36 cellular contexts compared by ENCODE assay signal in genomic region chr4:181911420-181911819, GRCh38.
A peak's percentile ranks its signal among the peaks of the same experiment; 100 is the strongest.
DNase-seq lines count a peak whose midpoint lies in the region; ATAC-seq, FAIRE-seq and TF ChIP-seq lines count a peak whose summit lies in the region.
"Had no signal": no experiment of that assay in that cellular context is flagged by ENCODE, and none has a peak within 500 bp of the region (broad histone marks: within the 10 kb centered on the region; RNA-seq: fewer than 3 reads in every experiment).

No MANE protein-coding gene starts in this region.

- H3K9me3 ChIP-seq in fibroblast of lung (ENCODE audit: control insufficient read depth, insufficient read depth, low read depth, low read length), result no peaks in the 10 kb centered on the region
- H3K9me3 ChIP-seq in left ventricle myocardium inferior (replicated peaks), result peaks cover 26% of the 10 kb centered on the region

- TF ChIP-seq POLR2A in GM12892 (IDR thresholded peaks at IDR 0.05; ENCODE audit: low read depth, low read length), result no peak

- no peak for ATAC-seq in HG02981 (IDR thresholded peaks at IDR 0.05; ENCODE audit: unreplicated experiment)
- ATAC-seq: GM23338; heart left ventricle; natural killer cell treated with Interleukin-12 subunit alpha and Interleukin-12 subunit beta and Interleukin-15 and Interleukin-18, amount 100 ng/mL, for 72 hours; Panc1; right cardiac atrium; stimulated activated naive CD8-positive, alpha-beta T cell treated with anti-CD3 and anti-CD28 coated beads, Interleukin-15, Interleukin-2, amounts not matched to agents 100 U/mL and 50 U/mL, for 24 hours had no signal

- peak overlapping the region; percentile 51 for H3K27ac Mint-ChIP-seq in osteocyte (ENCODE audit: unreplicated experiment)
- H3K27ac Mint-ChIP-seq: activated B cell treated with CpG ODN at 0.5 μM for 24 hours; activated naive CD8-positive, alpha-beta T cell treated with anti-CD3 and anti-CD28 coated beads, Interleukin-2, amount 10 ng/mL, durations not matched to agents 7 days and 5 days; CD14-positive monocyte; endodermal cell; GM23338; natural killer cell treated with Interleukin-12 subunit alpha and Interleukin-12 subunit beta and Interleukin-15 and Interleukin-18, amount 100 ng/mL, for 72 hours had no signal

- no peaks in the 10 kb centered on the region for H3K36me3 ChIP-seq in fibroblast of lung (ENCODE audit: control insufficient read depth, insufficient read depth, low read length)
- no peaks in the 10 kb centered on the region for H3K36me3 ChIP-seq in left ventricle myocardium inferior
- H3K36me3 ChIP-seq: esophagus squamous epithelium, heart left ventricle, tibial artery had no signal

- no peak overlapping the region for H3K4me3 Mint-ChIP-seq in osteocyte (ENCODE audit: unreplicated experiment)
- H3K4me3 Mint-ChIP-seq: activated B cell treated with CpG ODN at 0.5 μM for 24 hours; activated naive CD8-positive, alpha-beta T cell treated with anti-CD3 and anti-CD28 coated beads, Interleukin-2, amount 10 ng/mL, durations not matched to agents 7 days and 5 days; CD14-positive monocyte; endodermal cell; GM23338; natural killer cell treated with Interleukin-12 subunit alpha and Interleukin-12 subunit beta and Interleukin-15 and Interleukin-18, amount 100 ng/mL, for 72 hours had no signal

- FAIRE-seq in GM12892 (lab: Jason Lieb, UNC), result no peak
- FAIRE-seq: bronchial epithelial cell, D721Med, GM18507 had no signal

- peaks cover 6% of the 10 kb centered on the region for H3K36me3 Mint-ChIP-seq in osteocyte (ENCODE audit: unreplicated experiment)
- H3K36me3 Mint-ChIP-seq: activated naive CD8-positive, alpha-beta T cell treated with anti-CD3 and anti-CD28 coated beads, Interleukin-2, amount 10 ng/mL, durations not matched to agents 7 days and 5 days; CD14-positive monocyte had no signal

- H3K9me3 Mint-ChIP-seq in osteocyte (ENCODE audit: unreplicated experiment), result peaks cover 22% of the 10 kb centered on the region

- no peaks in the 10 kb centered on the region for H4K20me1 ChIP-seq in fibroblast of lung (ENCODE audit: control insufficient read depth, extremely low read depth, insufficient read depth, low read length)

- no peak overlapping the region for H3K27ac ChIP-seq in fibroblast of lung (ENCODE audit: insufficient read depth, low read length)
- H3K27ac ChIP-seq in left ventricle myocardium inferior (replicated peaks), result no peak overlapping the region
- H3K27ac ChIP-seq: esophagus squamous epithelium, heart left ventricle, parathyroid adenoma, tibial artery had no signal

- no peak overlapping the region for H3K9ac ChIP-seq in fibroblast of lung (ENCODE audit: insufficient read depth, low read length)
- H3K9ac ChIP-seq: parathyroid adenoma had no signal

- TF ChIP-seq CTCF in fibroblast of lung (conservative IDR thresholded peaks at IDR 0.05 in 1 of 2, IDR thresholded peaks at IDR 0.05 in 1 of 2; ENCODE audit: low read depth in 1 of 2, low read length in 2 of 2) (peak in 1 of 2 donors; percentile 11), osteocyte (IDR thresholded peaks at IDR 0.05) (peak; percentile 26), left ventricle myocardium inferior (IDR thresholded peaks at IDR 0.05; ENCODE audit: borderline replicate concordance) (no peak)

- intact Hi-C loops in left ventricle myocardium inferior (cut with micrococcal nuclease), result no loop called here

- peak; percentile 12 for DNase-seq in EL
- peak; percentile 40 for DNase-seq in amniotic epithelial cell (ENCODE audit: low read depth)
- DNase-seq in fibroblast of lung (ENCODE audit: low read depth in 2 of 2), result peak; percentile 67 to 74
- DNase-seq in osteocyte (ENCODE audit: extremely low spot score, unreplicated experiment), result no peak
- no peak for DNase-seq in amygdala (lab: John Stamatoyannopoulos, UW)
- DNase-seq in left ventricle myocardium inferior, result no peak
- DNase-seq in GM12892 (ENCODE audit: insufficient read length), result no peak
- DNase-seq: ACHN; activated B cell treated with CpG ODN at 0.5 μM for 24 hours; activated CD8-positive, alpha-beta memory T cell treated with anti-CD3 and anti-CD28 coated beads, Interleukin-2, amount 50 U/mL, for 4 hours; activated naive CD8-positive, alpha-beta T cell treated with anti-CD3 and anti-CD28 coated beads, Interleukin-2, amount 10 ng/mL, durations not matched to agents 7 days and 5 days; cortex of kidney; endodermal cell; esophagus squamous epithelium; heart left ventricle; Kasumi-1; NCI-H1694 treated with DMSO at 0.1 percent for 48 hours; NCI-H2171; NCI-H524; NK-92 treated with Interleukin-12 subunit alpha and Interleukin-12 subunit beta, amount 100 ng/mL, for 24 hours; right cardiac atrium; SIG-M5; stimulated activated CD4-positive, alpha-beta T cell treated with anti-CD3 and anti-CD28 coated beads, Interleukin-15, amount 100 ng/mL, for 24 hours; stimulated activated naive CD8-positive, alpha-beta T cell treated with anti-CD3 and anti-CD28 coated beads, Interleukin-15, Interleukin-2, amounts not matched to agents 100 U/mL and 50 U/mL, for 24 hours; SW 1271; T1000; tibial artery had no signal

- H3K27me3 ChIP-seq in fibroblast of lung (ENCODE audit: control insufficient read depth, insufficient read depth, low read length), result no peaks in the 10 kb centered on the region
- H3K27me3 ChIP-seq in left ventricle myocardium inferior (ENCODE audit: low read depth), result no peaks in the 10 kb centered on the region
- H3K27me3 ChIP-seq: esophagus squamous epithelium, heart left ventricle, tibial artery had no signal

- no peak overlapping the region for H3K4me3 ChIP-seq in fibroblast of lung (replicated peaks in 1 of 4; ENCODE audit: control extremely low read depth in 1 of 4, insufficient read depth in 1 of 4, low read depth in 3 of 4, low read length in 4 of 4)
- no peak overlapping the region for H3K4me3 ChIP-seq in left ventricle myocardium inferior
- H3K4me3 ChIP-seq: esophagus squamous epithelium, GM23338, heart left ventricle, tibial artery had no signal

- H3K79me2 ChIP-seq in fibroblast of lung (ENCODE audit: control insufficient read depth, insufficient read depth, low read length), result no peaks in the 10 kb centered on the region
- H3K79me2 ChIP-seq: parathyroid adenoma had no signal

- H2AFZ ChIP-seq in fibroblast of lung (ENCODE audit: low read length), result no peak overlapping the region
- H2AFZ ChIP-seq: GM23338, parathyroid adenoma had no signal

- H3K27me3 Mint-ChIP-seq in osteocyte (ENCODE audit: unreplicated experiment), result no peaks in the 10 kb centered on the region
- H3K27me3 Mint-ChIP-seq: activated B cell treated with CpG ODN at 0.5 μM for 24 hours; activated naive CD8-positive, alpha-beta T cell treated with anti-CD3 and anti-CD28 coated beads, Interleukin-2, amount 10 ng/mL, durations not matched to agents 7 days and 5 days; natural killer cell treated with Interleukin-12 subunit alpha and Interleukin-12 subunit beta and Interleukin-15 and Interleukin-18, amount 100 ng/mL, for 72 hours had no signal

- peaks cover 27% of the 10 kb centered on the region for H3K4me1 Mint-ChIP-seq in osteocyte (ENCODE audit: unreplicated experiment)
- H3K4me1 Mint-ChIP-seq: activated B cell treated with CpG ODN at 0.5 μM for 24 hours; activated naive CD8-positive, alpha-beta T cell treated with anti-CD3 and anti-CD28 coated beads, Interleukin-2, amount 10 ng/mL, durations not matched to agents 7 days and 5 days; CD14-positive monocyte had no signal

- H3K4me2 ChIP-seq in fibroblast of lung (ENCODE audit: extremely low read depth, insufficient read depth, low read length), result no peak overlapping the region
- H3K4me2 ChIP-seq: GM23338 had no signal

- H3K4me1 ChIP-seq in fibroblast of lung (ENCODE audit: control insufficient read depth, extremely low read depth, insufficient read depth, low read length) (no peaks in the 10 kb centered on the region), left ventricle myocardium inferior (no peaks in the 10 kb centered on the region)
- H3K4me1 ChIP-seq: esophagus squamous epithelium, heart left ventricle, parathyroid adenoma, tibial artery had no signal

Comparison
In these comparisons a context has a peak if more than half of its experiments do, and no peak if none do; other contexts are left out.
1. DNase-seq: peak in EL (single experiment), amniotic epithelial cell (single experiment) and fibroblast of lung (2 of 2); none in osteocyte (single experiment), amygdala (0 of 56), left ventricle myocardium inferior (single experiment) and GM12892 (single experiment).